Comparison of ENCODE assay signal across 8 cellular contexts in the genomic region with DNA sequence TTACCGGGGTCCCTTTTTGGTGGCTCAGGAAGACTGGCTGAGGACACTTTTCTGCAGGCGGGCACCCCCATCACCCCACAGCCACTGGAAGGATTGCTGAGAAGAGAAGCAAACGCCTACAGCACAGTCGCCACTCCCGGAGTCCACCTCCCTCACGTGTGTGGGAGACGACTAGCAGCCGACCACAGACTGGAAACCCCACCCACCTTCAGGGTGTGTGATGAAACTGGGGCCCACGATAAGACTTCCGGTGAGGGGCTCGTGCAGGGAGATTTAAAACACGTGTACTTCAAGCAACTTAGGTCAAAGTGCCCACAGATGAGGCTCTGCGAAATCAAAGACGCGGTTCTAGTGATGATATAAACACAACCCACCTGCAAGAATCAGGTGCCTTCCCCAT. TPM values are rescaled to one million over a fixed set of nuclear protein-coding genes. Genes with fewer than 3 reads are reported as not detected.
DNase-seq lines count a peak whose midpoint lies in the region; ATAC-seq and TF ChIP-seq lines count a peak whose summit lies in the region.

No MANE protein-coding gene starts in this region.

- WGBS in thyroid gland, 2 donors = 82 to 89% methylated on average over 14 to 15 of the region's 15 CpGs

- intact Hi-C loops in naive thymus-derived CD4-positive, alpha-beta T cell (cut with micrococcal nuclease) = loop anchor here (1.0 to 10.0 kb wide), 7 partner anchors 9 to 614 kb away; a partner anchor contains a TSS
- intact Hi-C loops in thyroid gland (cut with DNase I) = no loop called here

- no peaks in the 10 kb centered on the region for H3K9me3 ChIP-seq in naive thymus-derived CD4-positive, alpha-beta T cell (ENCODE audit: control insufficient read depth in 2 of 3, low read length in 3 of 3)
- H3K9me3 ChIP-seq in thyroid gland = no peaks in the 10 kb centered on the region

- no peaks in the 10 kb centered on the region for H3K27me3 Mint-ChIP-seq in naive thymus-derived CD4-positive, alpha-beta T cell

- H3K36me3 ChIP-seq in naive thymus-derived CD4-positive, alpha-beta T cell (ENCODE audit: control insufficient read depth in 2 of 3, insufficient read depth in 3 of 3, low read length in 3 of 3) = peaks cover 0 to 9% (median 0%) of the 10 kb centered on the region in 3 experiments
- H3K36me3 ChIP-seq in thyroid gland = peaks cover 0 to 9% of the 10 kb centered on the region in 2 donors

- CTCF ChIA-PET in naive thymus-derived CD4-positive, alpha-beta T cell (lab: Charles Lee) = interaction anchor here (1.3 to 2.6 kb wide), 3 partner anchors 10 to 106 kb away, joined by 5 to 16 read pairs (median 7); no protein-coding TSS in a partner anchor

- peak overlapping the region; percentile 85 to 99 (median 97) for H3K27ac Mint-ChIP-seq in naive thymus-derived CD4-positive, alpha-beta T cell

- peaks cover 0 to 6% (median 0%) of the 10 kb centered on the region in 11 donors for H3K9me3 Mint-ChIP-seq in naive thymus-derived CD4-positive, alpha-beta T cell

- peaks cover 79 to 81% of the 10 kb centered on the region in 2 donors for H3K4me1 ChIP-seq in naive thymus-derived CD4-positive, alpha-beta T cell (ENCODE audit: control insufficient read depth in 2 of 2, insufficient read depth in 2 of 2, low read length in 2 of 2)
- H3K4me1 ChIP-seq in thyroid gland = peaks cover 36 to 50% of the 10 kb centered on the region in 2 donors

- peak overlapping the region; percentile 22 for H3K4me3 ChIP-seq in naive thymus-derived CD4-positive, alpha-beta T cell (ENCODE audit: low read length)
- no peak overlapping the region for H3K4me3 ChIP-seq in thyroid gland (replicated peaks in 1 of 3)

- no peaks in the 10 kb centered on the region for H3K27me3 ChIP-seq in naive thymus-derived CD4-positive, alpha-beta T cell (ENCODE audit: control insufficient read depth in 2 of 2, insufficient read depth in 2 of 2, low read length in 2 of 2)
- no peaks in the 10 kb centered on the region for H3K27me3 ChIP-seq in thyroid gland

- peak; percentile 74 for ATAC-seq in naive thymus-derived CD4-positive, alpha-beta T cell
- ATAC-seq in HG02840 (IDR thresholded peaks at IDR 0.05; ENCODE audit: low FRiP score, unreplicated experiment) (no peak), GM18502 (IDR thresholded peaks at IDR 0.05; ENCODE audit: poor library complexity, unreplicated experiment) (no peak)

- DNase-seq in SIG-M5 treated with dmso at 0.1 percent for 504 hours (lab: John Stamatoyannopoulos, UW; ENCODE audit: unreplicated experiment) (peak; percentile 56), SIG-M5 (lab: John Stamatoyannopoulos, UW) (no peak), thyroid gland (no peak), substantia nigra (lab: John Stamatoyannopoulos, UW) (no peak)
- peak; percentile 74 to 75 for DNase-seq in activated T-cell treated with anti-CD3 and anti-CD28 coated beads, Interleukin-2, amount 50 U/mL, for 48 hours
- DNase-seq in naive thymus-derived CD4-positive, alpha-beta T cell = peak; percentile 36 to 90 (median 88)

- peak overlapping the region; percentile 70 for H3K27ac ChIP-seq in naive thymus-derived CD4-positive, alpha-beta T cell (ENCODE audit: low read depth, low read length)
- peak overlapping the region in 2 of 3 donors; percentile 80 to 85 for H3K27ac ChIP-seq in thyroid gland
- H3K27ac ChIP-seq in substantia nigra (ENCODE audit: low read depth, low read length, poor library complexity, severe bottlenecking) = no peak overlapping the region

- peaks cover 75 to 100% (median 98%) of the 10 kb centered on the region in 7 donors for H3K4me1 Mint-ChIP-seq in naive thymus-derived CD4-positive, alpha-beta T cell

- peak overlapping the region; percentile 68 to 92 (median 79) for H3K4me3 Mint-ChIP-seq in naive thymus-derived CD4-positive, alpha-beta T cell

- no peak for TF ChIP-seq CTCF in thyroid gland (IDR thresholded peaks at IDR 0.05)

- POLR2A ChIA-PET in naive thymus-derived CD4-positive, alpha-beta T cell (lab: Charles Lee) = interaction anchor here (0.7 to 7.5 kb wide), 5 partner anchors 8 to 43 kb away, joined by 3 to 68 read pairs (median 8); a partner anchor contains a TSS

- TF ChIP-seq POLR2A in thyroid gland (IDR thresholded peaks at IDR 0.05) = no peak

- H3K36me3 Mint-ChIP-seq in naive thymus-derived CD4-positive, alpha-beta T cell = peaks cover 11 to 51% (median 18%) of the 10 kb centered on the region in 5 donors

RNA-seq across cellular contexts. Expression of a gene that starts 26.3 kb away (rescaled TPM):
- total RNA-seq in naive thymus-derived CD4-positive, alpha-beta T cell = 100 to 1,000 TPM in 3 of 5 experiments, 10 to 100 TPM in 2; 88.3 to 152 (median 116) TPM
- polyA plus RNA-seq in naive thymus-derived CD4-positive, alpha-beta T cell = 100 to 1,000 TPM in 1 of 2 donors, 10 to 100 TPM in 1; 96.4 to 107 TPM
- 10 to 100 TPM; 44.0 to 68.0 (median 60.2) TPM for total RNA-seq in thyroid gland

Comparison
In these comparisons a context has a peak if more than half of its experiments do, and no peak if none do; other contexts are left out.
1. DNase-seq: peak in SIG-M5 treated with dmso at 0.1 percent for 504 hours (single experiment), activated T-cell treated with anti-CD3 and anti-CD28 coated beads, Interleukin-2, amount 50 U/mL, for 48 hours (2 of 2) and naive thymus-derived CD4-positive, alpha-beta T cell (9 of 9); none in SIG-M5 (single experiment), thyroid gland (0 of 2) and substantia nigra (0 of 49).